ENCODE assay signal across 1 cellular context in the genomic region with DNA sequence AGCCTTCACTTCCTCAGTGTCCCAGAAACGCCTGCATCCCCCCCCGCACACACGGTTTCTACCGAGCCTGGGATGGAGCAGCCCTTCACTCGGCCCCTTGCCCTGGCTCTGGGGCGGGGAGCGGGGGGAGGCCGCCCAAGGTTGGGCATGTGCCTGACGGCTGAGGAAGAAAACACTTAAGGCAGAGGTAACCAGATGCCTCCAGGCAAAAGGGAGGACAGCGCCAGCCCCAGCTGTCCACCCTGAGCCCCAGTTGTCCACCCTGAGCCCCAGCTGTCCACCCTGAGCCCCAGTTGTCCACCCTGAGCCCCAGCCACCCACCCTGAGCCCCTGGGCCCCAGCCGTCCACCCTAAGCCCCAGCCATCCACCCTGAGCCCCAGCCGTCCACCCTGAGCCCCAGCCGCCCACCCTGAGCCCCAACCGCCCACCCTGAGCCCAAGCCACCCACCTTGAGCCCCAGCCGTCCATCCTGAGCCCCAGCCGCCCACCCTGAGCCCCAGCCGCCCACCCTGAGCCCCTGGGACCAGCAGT.
TF ChIP-seq lines count a peak whose summit lies in the region.

No MANE protein-coding gene starts in this region.

TF ChIP-seq in HepG2, 621 proteins besides CTCF, POLR2A, EP300 and RAD21:
- no peak for TF ChIP-seq ZFX (CRISPR knock-in tag; IDR thresholded peaks at IDR 0.05; ENCODE audit: low read depth)
- TF ChIP-seq, protein P1, sequence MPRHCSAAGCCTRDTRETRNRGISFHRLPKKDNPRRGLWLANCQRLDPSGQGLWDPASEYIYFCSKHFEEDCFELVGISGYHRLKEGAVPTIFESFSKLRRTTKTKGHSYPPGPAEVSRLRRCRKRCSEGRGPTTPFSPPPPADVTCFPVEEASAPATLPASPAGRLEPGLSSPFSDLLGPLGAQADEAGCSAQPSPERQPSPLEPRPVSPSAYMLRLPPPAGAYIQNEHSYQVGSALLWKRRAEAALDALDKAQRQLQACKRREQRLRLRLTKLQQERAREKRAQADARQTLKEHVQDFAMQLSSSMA (CRISPR knock-in tag; IDR thresholded peaks at IDR 0.05) = no peak
- no peak for TF ChIP-seq POLR2AphosphoS5 (IDR thresholded peaks at IDR 0.05; ENCODE audit: low read depth, low read length)
- no peak for TF ChIP-seq ZFP37 (CRISPR knock-in tag; IDR thresholded peaks at IDR 0.05; ENCODE audit: borderline replicate concordance)
- no peak for TF ChIP-seq NFATC3 (CRISPR knock-in tag; IDR thresholded peaks at IDR 0.05)
- TF ChIP-seq ZNF724P (CRISPR knock-in tag; IDR thresholded peaks at IDR 0.05; ENCODE audit: borderline replicate concordance) = no peak
- TF ChIP-seq KDM2A (CRISPR knock-in tag; IDR thresholded peaks at IDR 0.05; ENCODE audit: borderline replicate concordance, low read depth) = no peak
- TF ChIP-seq KLF12 (CRISPR knock-in tag; IDR thresholded peaks at IDR 0.05; ENCODE audit: borderline replicate concordance) = no peak
- no peak for TF ChIP-seq TMF1 (CRISPR knock-in tag; IDR thresholded peaks at IDR 0.05; ENCODE audit: low read depth)
- TF ChIP-seq PCBP1 (IDR thresholded peaks at IDR 0.05; ENCODE audit: borderline replicate concordance, low read depth, low read length) = no peak
- no peak for TF ChIP-seq KLF15 (CRISPR knock-in tag; IDR thresholded peaks at IDR 0.05; ENCODE audit: borderline replicate concordance)
- no peak for TF ChIP-seq ZMYM4 (CRISPR knock-in tag; IDR thresholded peaks at IDR 0.05)
- TF ChIP-seq ZNF337 (CRISPR knock-in tag; IDR thresholded peaks at IDR 0.05; ENCODE audit: borderline replicate concordance, low read depth) = no peak
- no peak for TF ChIP-seq HOXA3 (CRISPR knock-in tag; IDR thresholded peaks at IDR 0.05)
